Comparison of ENCODE assay signal across 8 cellular contexts in the genomic region with DNA sequence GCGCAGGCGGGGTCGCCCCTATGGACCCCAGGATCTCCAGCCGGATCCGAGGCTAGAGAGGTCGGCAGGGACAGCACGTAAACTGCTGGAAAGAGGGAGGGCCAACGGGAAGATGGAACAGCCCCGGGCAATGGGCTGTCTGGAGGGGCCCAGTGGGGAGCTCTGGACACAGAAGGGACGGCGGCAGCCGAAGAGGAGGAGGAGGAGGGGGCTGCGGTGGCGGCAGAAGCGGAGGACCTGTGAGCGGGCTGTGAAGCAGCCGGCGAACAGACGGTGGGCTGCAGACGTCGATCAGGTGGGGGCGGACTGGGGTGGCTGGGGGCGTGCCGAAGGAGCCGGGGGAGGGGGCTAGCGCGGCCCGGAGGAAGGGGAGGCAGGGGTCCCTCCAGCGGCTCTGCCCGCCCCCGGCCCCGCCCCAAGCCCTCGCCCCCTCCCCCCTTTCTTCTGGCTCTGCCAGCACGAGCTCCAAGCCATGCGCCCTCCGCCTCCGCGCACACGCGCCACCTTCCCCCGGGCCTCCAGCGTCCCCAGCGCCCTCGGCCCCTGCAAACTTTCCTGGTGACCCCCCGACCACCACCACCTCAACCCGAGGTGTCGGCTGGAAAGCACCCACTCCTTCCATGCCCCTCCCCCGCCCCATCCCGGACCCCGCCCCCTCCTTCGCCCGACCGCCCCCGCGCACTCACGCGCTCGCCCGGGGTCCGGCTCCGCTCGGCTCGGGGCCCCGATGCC. TPM values are rescaled to one million over a fixed set of nuclear protein-coding genes. Genes with fewer than 3 reads are reported as not detected.
DNase-seq lines count a peak whose midpoint lies in the region; ATAC-seq and TF ChIP-seq lines count a peak whose summit lies in the region.

No MANE protein-coding gene starts in this region.

- peak overlapping the region; percentile 86 to 93 for H3K9ac ChIP-seq in colonic mucosa (ENCODE audit: low read depth in 2 of 2, low read length in 2 of 2)

- H3K4me3 ChIP-seq in colonic mucosa (peak overlapping the region; percentile 74), lower leg skin (ENCODE audit: low read depth, poor library complexity, severe bottlenecking) (peak overlapping the region; percentile 67), thoracic aorta (peak overlapping the region; percentile 89)

- WGBS in lower leg skin, 2 donors: 1% methylated on average over 26 to 41 of the region's 64 CpGs

- peak; percentile 33 for ATAC-seq in HG03025 (IDR thresholded peaks at IDR 0.05; ENCODE audit: low FRiP score, unreplicated experiment)
- ATAC-seq in thoracic aorta (ENCODE audit: insufficient number of reproducible peaks, low FRiP score, low read depth): no peak
- no peak for ATAC-seq in GM18505 (IDR thresholded peaks at IDR 0.05; ENCODE audit: unreplicated experiment)

- in situ Hi-C loops in SK-MEL-5 (cut with HindIII; ENCODE audit: low pct_unique_long_range_greater_than_20kb, low sequenced_read_pairs): no loop called here

- peaks cover 4% of the 10 kb centered on the region for H3K36me3 ChIP-seq in colonic mucosa
- H3K36me3 ChIP-seq in thoracic aorta: peaks cover 20% of the 10 kb centered on the region

- intact Hi-C loops in colonic mucosa (cut with DNase I): no loop called here
- intact Hi-C loops in lower leg skin (cut with DNase I; ENCODE audit: low total_unique reads): no loop called here

- TF ChIP-seq CTCF in colonic mucosa (IDR thresholded peaks at IDR 0.05) (no peak), lower leg skin (IDR thresholded peaks at IDR 0.05) (no peak), thoracic aorta (IDR thresholded peaks at IDR 0.05) (no peak)

- H3K9me3 ChIP-seq in colonic mucosa: no peaks in the 10 kb centered on the region
- no peaks in the 10 kb centered on the region for H3K9me3 ChIP-seq in thoracic aorta

- H3K27ac ChIP-seq in colonic mucosa (peak overlapping the region; percentile 98), thoracic aorta (peak overlapping the region; percentile 85 to 90)

- DNase-seq in ELF-1 (ENCODE audit: low read depth, low spot score) (peak; percentile 86), SK-MEL-5 (ENCODE audit: low read depth, low spot score) (peak; percentile 19), colonic mucosa (peak; percentile 51), lower leg skin (ENCODE audit: low spot score in 2 of 2) (peak; percentile 51 to 93), thoracic aorta (ENCODE audit: low spot score) (no peak), COLO829 (ENCODE audit: low spot score) (no peak)

- H3K27me3 ChIP-seq in colonic mucosa (no peaks in the 10 kb centered on the region), thoracic aorta (replicated peaks; ENCODE audit: insufficient read depth) (no peaks in the 10 kb centered on the region)

- no peak for TF ChIP-seq POLR2A in lower leg skin (IDR thresholded peaks at IDR 0.05)
- no peak for TF ChIP-seq POLR2A in GM18505 (IDR thresholded peaks at IDR 0.05; ENCODE audit: borderline replicate concordance, extremely low read depth, insufficient read depth, insufficient read length)

- H3K4me1 ChIP-seq in colonic mucosa (peaks cover 4% of the 10 kb centered on the region), thoracic aorta (ENCODE audit: control insufficient read depth in 1 of 2, low read depth in 2 of 2) (peaks cover 10 to 43% of the 10 kb centered on the region in 2 donors)

RNA-seq across cellular contexts. Expression of a gene that starts 0.4 kb away (rescaled TPM):
- 8.1 and 9.0 TPM in 2 replicates for total RNA-seq in SK-MEL-5 (2014; rRNA removed; shearing (Covaris generic))
- polyA plus RNA-seq in SK-MEL-5 (2015; cell fraction: cytosol; rRNA removed): 23.9 and 25.5 TPM in 2 replicates
- polyA plus RNA-seq in SK-MEL-5 (2015; cell fraction: nucleus; rRNA removed): 22.2 and 29.0 TPM in 2 replicates
- total RNA-seq in colonic mucosa (100 to 1,000 TPM; 113 to 117 TPM), lower leg skin (100 to 1,000 TPM; 219 to 273 (median 230) TPM), thoracic aorta (100 to 1,000 TPM; 105 to 153 TPM)

RNA-seq across cellular contexts. Expression of a gene that starts 11.4 kb away (rescaled TPM):
- 71.2 and 76.2 TPM in 2 replicates for total RNA-seq in SK-MEL-5 (2014; rRNA removed; shearing (Covaris generic))
- 111 and 132 TPM in 2 replicates for polyA plus RNA-seq in SK-MEL-5 (2015; cell fraction: cytosol; rRNA removed)
- 66.8 and 70.5 TPM in 2 replicates for polyA plus RNA-seq in SK-MEL-5 (2015; cell fraction: nucleus; rRNA removed)
- 100 to 1,000 TPM in 1 of 2 donors, 10 to 100 TPM in 1; 72.7 to 162 TPM for total RNA-seq in colonic mucosa
- total RNA-seq in lower leg skin: 10 to 100 TPM; 66.1 to 76.1 (median 74.6) TPM
- total RNA-seq in thoracic aorta: 10 to 100 TPM; 42.0 to 51.4 TPM

RNA-seq across cellular contexts. Expression of a gene that starts 13.8 kb away (rescaled TPM):
- total RNA-seq in SK-MEL-5 (2014; rRNA removed; shearing (Covaris generic)): not detected in 2 replicates
- polyA plus RNA-seq in SK-MEL-5 (2015; cell fraction: cytosol; rRNA removed): not detected in 2 replicates
- polyA plus RNA-seq in SK-MEL-5 (2015; cell fraction: nucleus; rRNA removed): not detected in 2 replicates
- not detected for total RNA-seq in colonic mucosa
- not detected for total RNA-seq in lower leg skin
- total RNA-seq in thoracic aorta: not detected

RNA-seq across cellular contexts. Expression of a gene that starts 56.6 kb away (rescaled TPM):
- total RNA-seq in SK-MEL-5 (2014; rRNA removed; shearing (Covaris generic)): not detected in 2 replicates
- not detected in 2 replicates for polyA plus RNA-seq in SK-MEL-5 (2015; cell fraction: cytosol; rRNA removed)
- not detected in 2 replicates for polyA plus RNA-seq in SK-MEL-5 (2015; cell fraction: nucleus; rRNA removed)
- total RNA-seq in colonic mucosa (not detected), lower leg skin (not detected), thoracic aorta (not detected)

Comparison
In these comparisons a context has a peak if more than half of its experiments do, and no peak if none do; other contexts are left out.
1. DNase-seq: peak in ELF-1 (single experiment), SK-MEL-5 (single experiment), colonic mucosa (single experiment) and lower leg skin (2 of 2); none in thoracic aorta (single experiment) and COLO829 (single experiment).
2. RNA of a gene that starts 0.4 kb away (total RNA-seq): 219 to 273 TPM in lower leg skin, 105 to 153 TPM in thoracic aorta and 113 to 117 TPM in colonic mucosa; 8.1 to 9.0 TPM in SK-MEL-5; every median in the first group is over 10 times any median in the second.
3. Peak in every context shown above with its lines, with median percentiles within 50 percentile points of each other: H3K4me3 ChIP-seq.